In genomic region chr7:92763636-92764423, GRCh38 we compare ENCODE assay signal across 8 cellular contexts.
DNase-seq lines count a peak whose midpoint lies in the region; ATAC-seq and TF ChIP-seq lines count a peak whose summit lies in the region.

No MANE protein-coding gene starts in this region.

- DNase-seq in DMS53 treated with DMSO at 0.1 percent for 48 hours (lab: John Stamatoyannopoulos, UW; ENCODE audit: unreplicated experiment) (peak; percentile 92), iPS-NIHi7 (ENCODE audit: extremely low spot score) (peak; percentile 79), OCI-M2 (lab: John Stamatoyannopoulos, UW; ENCODE audit: unreplicated experiment) (no peak), NCI-H1436 treated with DMSO at 0.1 percent for 48 hours (lab: John Stamatoyannopoulos, UW) (no peak)
- peak; percentile 73 for DNase-seq in Jurkat, Clone E6-1 (ENCODE audit: low read depth, low spot score)
- no peak for DNase-seq in activated CD4-positive, alpha-beta T cell treated with anti-CD3 and anti-CD28 coated beads, Interleukin-2, amount 50 U/mL, for 48 hours

- H3K4me3 ChIP-seq in Jurkat, Clone E6-1 (ENCODE audit: low read length) = no peak overlapping the region

- ATAC-seq in SK-N-SH treated with all-trans-retinoic acid at 6 μM for 48 hours (peak; percentile 38), HG03097 (IDR thresholded peaks at IDR 0.05; ENCODE audit: low FRiP score, unreplicated experiment) (no peak)

TF ChIP-seq in SK-N-SH treated with all-trans-retinoic acid at 6 μM for 48 hours, 23 proteins besides CTCF, POLR2A, EP300 and RAD21:
- TF ChIP-seq CREB5 (CRISPR knock-in tag; IDR thresholded peaks at IDR 0.05; ENCODE audit: low read depth) (no peak), TOX (CRISPR knock-in tag; IDR thresholded peaks at IDR 0.05; ENCODE audit: borderline replicate concordance) (0 out of 2 replicates have a peak, but pooled peaks have one; percentile 66), TCF4 (CRISPR knock-in tag; IDR thresholded peaks at IDR 0.05; ENCODE audit: borderline replicate concordance) (no peak), PATZ1 (CRISPR knock-in tag; IDR thresholded peaks at IDR 0.05; ENCODE audit: borderline replicate concordance) (0 out of 2 replicates have a peak, but pooled peaks have one; percentile 31), ISL1 (CRISPR knock-in tag; IDR thresholded peaks at IDR 0.05) (peak; percentile 37; the same call in 1 of the 2 replicates), ESRRG (CRISPR knock-in tag; IDR thresholded peaks at IDR 0.05) (no peak)

Comparison
In these comparisons a context has a peak if more than half of its experiments do, and no peak if none do; other contexts are left out.
1. DNase-seq: peak in DMS53 treated with DMSO at 0.1 percent for 48 hours (single experiment), Jurkat, Clone E6-1 (single experiment) and iPS-NIHi7 (single experiment); none in OCI-M2 (single experiment), NCI-H1436 treated with DMSO at 0.1 percent for 48 hours (single experiment) and activated CD4-positive, alpha-beta T cell treated with anti-CD3 and anti-CD28 coated beads, Interleukin-2, amount 50 U/mL, for 48 hours (0 of 2).